In the genomic region with DNA sequence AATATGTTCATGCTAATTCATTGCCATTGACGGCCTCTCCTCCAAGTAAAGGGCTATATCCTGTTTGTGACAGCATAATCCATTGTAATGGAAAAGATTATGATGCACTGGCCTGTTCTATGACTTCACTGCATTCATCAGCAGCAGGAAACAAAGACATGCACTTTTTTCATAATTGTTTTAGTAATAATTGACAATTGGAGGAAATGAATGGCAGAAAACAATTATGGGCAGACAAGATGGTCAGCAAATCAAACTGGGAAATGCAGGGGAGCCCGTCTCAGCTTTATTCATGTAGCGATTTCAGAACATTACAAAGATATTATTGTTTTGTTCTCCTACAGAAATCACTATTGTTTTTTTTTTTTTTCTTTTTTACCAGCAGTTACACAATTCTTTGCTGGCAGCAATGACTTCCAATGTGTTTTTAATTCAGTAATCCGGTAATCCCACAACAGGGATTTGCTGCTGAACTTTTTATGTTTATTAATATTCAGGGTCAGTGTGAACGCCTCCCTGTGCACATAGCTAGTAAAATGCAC, we compare ENCODE assay signal across 16 cellular contexts. TPM values are rescaled to one million over a fixed set of nuclear protein-coding genes. Genes with fewer than 3 reads are reported as not detected.
DNase-seq lines count a peak whose midpoint lies in the region; ATAC-seq and TF ChIP-seq lines count a peak whose summit lies in the region.
"Had no signal": no experiment of that assay in that cellular context is flagged by ENCODE, and none has a peak within 500 bp of the region (broad histone marks: within the 10 kb centered on the region; RNA-seq: fewer than 3 reads in every experiment).

No MANE protein-coding gene starts in this region.

- no peak overlapping the region for H3K27ac ChIP-seq in neural progenitor cell
- H3K27ac ChIP-seq: upper lobe of left lung had no signal

- H3F3A ChIP-seq in neural progenitor cell (ENCODE audit: low read depth) = no peaks in the 10 kb centered on the region

- intact Hi-C loops in Right ventricle myocardium inferior (cut with DNase I) (loop anchor here (5.0 kb wide), 1 partner anchor 410 kb away; no protein-coding TSS in a partner anchor), cardiac septum (cut with DNase I) (loop anchor here (5.0 kb wide), 1 partner anchor 35 kb away; a partner anchor contains a TSS)

- H3K27me3 Mint-ChIP-seq in neural progenitor cell (ENCODE audit: insufficient read depth, low read depth) = no peaks in the 10 kb centered on the region

- H3K4me3 ChIP-seq in neural progenitor cell = no peak overlapping the region
- H3K4me3 ChIP-seq: upper lobe of left lung had no signal

- TF ChIP-seq CTCF in neural progenitor cell (IDR thresholded peaks at IDR 0.05) = no peak

- H3K9me3 Mint-ChIP-seq in neural progenitor cell = no peaks in the 10 kb centered on the region
- H3K9me3 Mint-ChIP-seq: activated CD8-positive, alpha-beta T cell treated with anti-CD3 and anti-CD28 coated beads for 36 hours had no signal

- peak overlapping the region; percentile 42 for H2AFZ ChIP-seq in neural progenitor cell (replicated peaks)

- no peak overlapping the region for H3K27ac Mint-ChIP-seq in neural progenitor cell
- H3K27ac Mint-ChIP-seq: activated CD8-positive, alpha-beta T cell treated with anti-CD3 and anti-CD28 coated beads for 36 hours; CD4-positive, CD25-positive, alpha-beta regulatory T cell; mesothelial cell of epicardium had no signal

- H3K4me1 ChIP-seq in neural progenitor cell = no peaks in the 10 kb centered on the region

- H4K20me1 ChIP-seq in neural progenitor cell (ENCODE audit: low read depth) = no peaks in the 10 kb centered on the region

- peak; percentile 68 for ATAC-seq in Right ventricle myocardium inferior
- no peak for ATAC-seq in GM21825 (IDR thresholded peaks at IDR 0.05; ENCODE audit: unreplicated experiment)
- ATAC-seq in GM19452 (IDR thresholded peaks at IDR 0.05; ENCODE audit: unreplicated experiment) = no peak
- ATAC-seq: activated CD8-positive, alpha-beta T cell treated with anti-CD3 and anti-CD28 coated beads for 36 hours had no signal

- H3K4me1 Mint-ChIP-seq in neural progenitor cell = no peaks in the 10 kb centered on the region
- H3K4me1 Mint-ChIP-seq: CD4-positive, CD25-positive, alpha-beta regulatory T cell had no signal

- no peak overlapping the region for H3K4me2 ChIP-seq in neural progenitor cell

- H3K36me3 ChIP-seq in neural progenitor cell = no peaks in the 10 kb centered on the region
- H3K36me3 ChIP-seq: upper lobe of left lung had no signal

- no peaks in the 10 kb centered on the region for H3K79me2 ChIP-seq in neural progenitor cell (ENCODE audit: low read depth)

- no peaks in the 10 kb centered on the region for H3K27me3 ChIP-seq in neural progenitor cell
- H3K27me3 ChIP-seq: upper lobe of left lung had no signal

- DNase-seq in Right ventricle myocardium inferior (ENCODE audit: missing footprints) (no peak), cardiac septum (ENCODE audit: low spot score) (no peak), globus pallidus (ENCODE audit: low spot score) (peak; percentile 92), neural progenitor cell (ENCODE audit: low spot score) (no peak), NCI-H1930 (lab: John Stamatoyannopoulos, UW) (no peak)
- DNase-seq in central memory CD4-positive, alpha-beta T cell = no peak
- DNase-seq: 8988T; activated CD8-positive, alpha-beta T cell treated with anti-CD3 and anti-CD28 coated beads for 36 hours; CD4-positive, CD25-positive, alpha-beta regulatory T cell; islet precursor cell; NCI-H748 treated with DMSO at 0.1 percent for 48 hours; stimulated activated CD4-positive, alpha-beta T cell treated with anti-CD3 and anti-CD28 coated beads, Interleukin-4, amount 100 ng/mL, for 1 hour; upper lobe of left lung had no signal

- no peak overlapping the region for H3K4me3 Mint-ChIP-seq in neural progenitor cell
- H3K4me3 Mint-ChIP-seq: activated CD8-positive, alpha-beta T cell treated with anti-CD3 and anti-CD28 coated beads for 36 hours; CD4-positive, CD25-positive, alpha-beta regulatory T cell; mesothelial cell of epicardium had no signal

- H3K9me3 ChIP-seq in neural progenitor cell (ENCODE audit: low read depth) = no peaks in the 10 kb centered on the region
- H3K9me3 ChIP-seq: upper lobe of left lung had no signal

- H3K9ac ChIP-seq in neural progenitor cell = no peak overlapping the region

- H3K36me3 Mint-ChIP-seq in neural progenitor cell = no peaks in the 10 kb centered on the region
- H3K36me3 Mint-ChIP-seq: CD4-positive, CD25-positive, alpha-beta regulatory T cell; mesothelial cell of epicardium had no signal

RNA-seq across cellular contexts. Expression of a gene that starts 33.9 kb away (rescaled TPM):
- total RNA-seq in Right ventricle myocardium inferior = 55.7 TPM
- 49.4 TPM for total RNA-seq in cardiac septum
- not detected in 2 replicates for total RNA-seq in neural progenitor cell (ENCODE audit: low replicate concordance)

Comparison
In these comparisons a context has a peak if more than half of its experiments do, and no peak if none do; other contexts are left out.
1. RNA of a gene that starts 33.9 kb away (total RNA-seq): 55.7 TPM in Right ventricle myocardium inferior (single experiment) and 49.4 TPM in cardiac septum (single experiment); not detected in neural progenitor cell; every median in the first group is over 10 times any median in the second.